17 cellular contexts compared by ENCODE assay signal in the genomic region with DNA sequence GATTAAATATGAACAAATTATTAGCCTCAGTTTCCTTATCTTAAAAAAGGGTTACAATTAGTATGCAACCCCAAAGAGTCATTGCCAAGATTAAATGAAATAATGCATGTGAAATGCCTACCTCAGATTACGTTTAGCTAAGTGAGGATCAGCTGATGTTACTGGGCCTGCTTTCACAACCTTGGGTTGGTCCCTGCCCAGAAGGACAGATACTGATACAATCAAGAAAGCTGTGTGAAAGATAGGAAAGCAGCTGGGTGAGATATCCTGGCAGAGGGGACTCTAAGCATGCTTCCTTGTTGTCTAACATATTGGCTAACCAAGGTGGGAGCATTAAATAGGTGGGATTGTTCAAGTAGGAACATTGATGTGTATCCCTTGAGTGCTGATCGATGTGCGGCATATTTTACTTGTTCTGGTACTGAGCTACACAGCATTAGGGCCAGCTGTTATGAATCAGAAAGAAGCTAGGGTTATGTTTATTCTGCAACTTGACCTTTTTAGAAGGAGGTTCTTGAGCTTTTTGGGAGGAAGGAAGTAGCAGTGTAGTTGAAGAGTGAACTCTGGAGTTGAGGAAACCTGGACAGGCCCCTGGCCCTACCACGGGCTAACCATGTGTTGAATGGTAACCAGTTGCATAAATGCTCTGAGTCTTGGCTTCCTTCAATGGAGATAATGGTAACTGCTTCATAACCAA. TPM values are rescaled to one million over a fixed set of nuclear protein-coding genes. Genes with fewer than 3 reads are reported as not detected.
DNase-seq lines count a peak whose midpoint lies in the region; ATAC-seq, FAIRE-seq and TF ChIP-seq lines count a peak whose summit lies in the region.
"Had no signal": no experiment of that assay in that cellular context is flagged by ENCODE, and none has a peak within 500 bp of the region (broad histone marks: within the 10 kb centered on the region; RNA-seq: fewer than 3 reads in every experiment).

No MANE protein-coding gene starts in this region.

- H3K18ac ChIP-seq in mesenchymal stem cell (ENCODE audit: low read depth in 1 of 2, low read length in 2 of 2): no peak overlapping the region

- H3K9me3 Mint-ChIP-seq in central memory CD8-positive, alpha-beta T cell: no peaks in the 10 kb centered on the region

- H3K4me2 ChIP-seq in mesenchymal stem cell (ENCODE audit: low read length, poor library complexity, severe bottlenecking): no peak overlapping the region

- no peak overlapping the region for H3K4me3 Mint-ChIP-seq in central memory CD8-positive, alpha-beta T cell
- H3K4me3 Mint-ChIP-seq: CD4-positive, CD25-positive, alpha-beta regulatory T cell had no signal

- H3K27me3 Mint-ChIP-seq in central memory CD8-positive, alpha-beta T cell: no peaks in the 10 kb centered on the region
- H3K27me3 Mint-ChIP-seq: CD4-positive, CD25-positive, alpha-beta regulatory T cell had no signal

- no peak overlapping the region for H3K9ac ChIP-seq in mesenchymal stem cell (ENCODE audit: low read length)
- H3K9ac ChIP-seq: GM23248 had no signal

- H2BK5ac ChIP-seq in mesenchymal stem cell (ENCODE audit: low read depth, low read length, poor library complexity, severe bottlenecking): no peak overlapping the region

- H3K27ac Mint-ChIP-seq in central memory CD8-positive, alpha-beta T cell (ENCODE audit: low read depth): peak overlapping the region; percentile 61
- H3K27ac Mint-ChIP-seq: CD4-positive, CD25-positive, alpha-beta regulatory T cell had no signal

- H3K14ac ChIP-seq in mesenchymal stem cell (ENCODE audit: low read length in 2 of 2): no peak overlapping the region

- no peak overlapping the region for H2BK120ac ChIP-seq in mesenchymal stem cell (ENCODE audit: low read depth, low read length)

- no peaks in the 10 kb centered on the region for H3K36me3 ChIP-seq in mesenchymal stem cell (ENCODE audit: control insufficient read depth in 1 of 2, insufficient read depth in 2 of 2, low read depth in 1 of 2, low read length in 2 of 2)

- no peaks in the 10 kb centered on the region for H3K9me3 ChIP-seq in mesenchymal stem cell (ENCODE audit: control insufficient read depth, low read length)

- H3K23ac ChIP-seq in mesenchymal stem cell (ENCODE audit: low read length in 2 of 2): no peak overlapping the region

- FAIRE-seq in GM19239 (lab: Jason Lieb, UNC) (no peak), RCC 7860 (lab: Jason Lieb, UNC) (no peak)
- FAIRE-seq: HTR-8/SVneo had no signal

- in situ Hi-C loops in KBM-7 (cut with MboI; ENCODE audit: low pct_unique_long_range_greater_than_20kb, low sequenced_read_pairs): no loop called here

- H2BK12ac ChIP-seq in mesenchymal stem cell (ENCODE audit: low read length in 2 of 2): no peak overlapping the region

- no peaks in the 10 kb centered on the region for H3K4me1 ChIP-seq in mesenchymal stem cell (ENCODE audit: control insufficient read depth, insufficient read depth, low read depth, low read length)

- no peak for ATAC-seq in central memory CD8-positive, alpha-beta T cell (replicated peaks; ENCODE audit: extremely low read depth, poor library complexity, severe bottlenecking)

- WGBS in mesenchymal stem cell: 79% methylated on average over 3 of the region's 4 CpGs

- H4K91ac ChIP-seq in mesenchymal stem cell (ENCODE audit: low read length): no peak overlapping the region

- no peak overlapping the region for H2BK15ac ChIP-seq in mesenchymal stem cell (ENCODE audit: low read depth, poor library complexity, severe bottlenecking)

- H3K27ac ChIP-seq in mesenchymal stem cell (ENCODE audit: low read length, poor library complexity, severe bottlenecking): no peak overlapping the region
- H3K27ac ChIP-seq: GM23248 had no signal

- no peak overlapping the region for H2AFZ ChIP-seq in mesenchymal stem cell (ENCODE audit: low read depth, low read length)
- H2AFZ ChIP-seq: GM23248 had no signal

- H3K4me1 Mint-ChIP-seq in central memory CD8-positive, alpha-beta T cell: peaks cover 26% of the 10 kb centered on the region

- no peaks in the 10 kb centered on the region for H3K27me3 ChIP-seq in mesenchymal stem cell (ENCODE audit: control insufficient read depth in 1 of 2, insufficient read depth in 1 of 2, low read length in 2 of 2)

- H3K79me1 ChIP-seq in mesenchymal stem cell (replicated peaks; ENCODE audit: low read length, poor library complexity, severe bottlenecking): peaks cover 38% of the 10 kb centered on the region

- H3K36me3 Mint-ChIP-seq in central memory CD8-positive, alpha-beta T cell (ENCODE audit: insufficient read depth): no peaks in the 10 kb centered on the region

- no peak for TF ChIP-seq CTCF in foreskin fibroblast (IDR thresholded peaks at IDR 0.05; ENCODE audit: low read depth, low read length)

- H3K4me3 ChIP-seq in foreskin fibroblast (ENCODE audit: low read depth in 1 of 2, low read length in 2 of 2) (no peak overlapping the region), mesenchymal stem cell (ENCODE audit: insufficient read depth in 1 of 2, low read depth in 1 of 2, low read length in 2 of 2) (no peak overlapping the region)
- H3K4me3 ChIP-seq: GM23248 had no signal

- DNase-seq in LHCN-M2 (ENCODE audit: low read depth) (peak; percentile 9), foreskin fibroblast (peak; percentile 25 to 62), mesenchymal stem cell (peak; percentile 51), GM19239 (ENCODE audit: insufficient read length, low spot score) (no peak), KBM-7 (no peak), AML-193 (lab: John Stamatoyannopoulos, UW) (no peak), RCC 7860 (ENCODE audit: low spot score) (no peak)
- DNase-seq in central memory CD8-positive, alpha-beta T cell (ENCODE audit: low spot score in 2 of 2): no peak
- DNase-seq: CD4-positive, CD25-positive, alpha-beta regulatory T cell; GF-D8; GM23248; KG1; NCI-H1417; NCI-H2029 treated with DMSO at 0.1 percent for 48 hours; NCI-H510A treated with DMSO at 0.1 percent for 48 hours; SIG-M5 had no signal

- H2AK5ac ChIP-seq in mesenchymal stem cell (ENCODE audit: low read length, severe bottlenecking): no peak overlapping the region

- H3K4ac ChIP-seq in mesenchymal stem cell (ENCODE audit: low read depth in 1 of 2, low read length in 2 of 2): no peak overlapping the region

- H4K8ac ChIP-seq in mesenchymal stem cell (ENCODE audit: low read length): no peak overlapping the region

RNA-seq across cellular contexts. Expression of a gene that starts 28.9 kb away (rescaled TPM):
- total RNA-seq in LHCN-M2 (2014; rRNA removed): 16.9 and 17.4 TPM in 2 replicates
- 16.6 TPM for polyA plus RNA-seq in LHCN-M2 (2012)
- 22.7 TPM for polyA plus RNA-seq in mesenchymal stem cell (2013, experiment 1 of 2)
- 25.6 TPM for polyA plus RNA-seq in mesenchymal stem cell (2013, experiment 2 of 2)

Comparison
In these comparisons a context has a peak if more than half of its experiments do, and no peak if none do; other contexts are left out.
1. DNase-seq: peak in LHCN-M2 (single experiment), foreskin fibroblast (2 of 2) and mesenchymal stem cell (single experiment); none in central memory CD8-positive, alpha-beta T cell (0 of 2), GM19239 (single experiment), KBM-7 (single experiment), AML-193 (0 of 2) and RCC 7860 (single experiment).